1 cellular context compared by ENCODE assay signal in genomic region chr1:64965239-64966157, GRCh38.
TF ChIP-seq lines count a peak whose summit lies in the region.

No MANE protein-coding gene starts in this region.

TF ChIP-seq in H1, 55 proteins besides CTCF, POLR2A, EP300 and RAD21 (continued from another document):
- TF ChIP-seq E2F6 (IDR thresholded peaks at IDR 0.05) = no peak
- no peak for TF ChIP-seq CHD7 (IDR thresholded peaks at IDR 0.05; ENCODE audit: insufficient replicate concordance, low read length)
- no peak for TF ChIP-seq ZNF274 (IDR thresholded peaks at IDR 0.05; ENCODE audit: borderline replicate concordance, extremely low read depth, low read length)
- no peak for TF ChIP-seq SIX5 (IDR thresholded peaks at IDR 0.05; ENCODE audit: low read depth, low read length)
